In the genomic region with DNA sequence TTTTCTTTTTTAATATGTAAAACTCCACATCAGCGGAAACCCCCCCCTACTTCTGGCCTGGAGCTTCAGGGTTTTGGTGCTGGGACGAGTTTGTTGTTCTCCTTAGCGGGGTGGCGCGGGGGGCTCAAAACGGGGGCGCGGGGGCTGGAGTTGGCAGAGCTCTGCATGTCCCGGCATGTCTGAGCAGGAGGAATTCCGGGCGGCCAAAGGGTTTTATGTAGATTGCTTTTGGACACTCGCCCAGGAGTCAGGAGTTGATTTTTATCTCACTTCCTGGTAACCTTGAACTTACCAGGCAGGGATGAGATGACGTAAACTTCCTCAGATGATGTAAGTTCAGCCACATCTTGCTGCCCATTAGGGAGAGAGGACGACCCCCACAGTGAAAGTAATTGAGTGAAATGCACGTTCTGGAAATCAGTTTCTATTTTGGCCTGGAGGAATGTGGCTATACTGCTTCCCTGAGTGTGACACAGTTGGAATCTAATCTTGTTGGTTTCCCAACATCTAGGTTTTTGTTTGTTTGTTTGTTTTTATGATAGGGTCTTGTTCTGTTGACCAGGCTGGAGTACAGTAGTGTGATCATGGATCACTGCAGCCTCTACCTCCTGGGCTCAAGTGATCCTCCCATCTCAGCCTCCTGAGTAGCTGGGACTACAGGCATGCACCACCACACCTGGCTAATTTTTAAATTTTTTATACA, we compare ENCODE assay signal across 8 cellular contexts. TPM values are rescaled to one million over a fixed set of nuclear protein-coding genes. Genes with fewer than 3 reads are reported as not detected.
DNase-seq lines count a peak whose midpoint lies in the region; ATAC-seq and TF ChIP-seq lines count a peak whose summit lies in the region.

No MANE protein-coding gene starts in this region.

- TF ChIP-seq EP300 in tibial nerve (IDR thresholded peaks at IDR 0.05) = peak; percentile 72 to 78

- H3K4me3 ChIP-seq in GM23248 (no peak overlapping the region), tibial nerve (peak overlapping the region in 1 of 4 donors; percentile 22)

- no peak for ATAC-seq in GM18520 (IDR thresholded peaks at IDR 0.05; ENCODE audit: unreplicated experiment)

- H3F3A ChIP-seq in GM23248 (ENCODE audit: insufficient read depth) = 0 out of 2 replicates have a peak, but pooled peaks cover 6% of the 10 kb centered on the region

- no peaks in the 10 kb centered on the region for H3K36me3 ChIP-seq in GM23248 (ENCODE audit: low read depth)
- peaks cover 0 to 44% (median 0%) of the 10 kb centered on the region in 3 donors for H3K36me3 ChIP-seq in tibial nerve

- 16 to 18% methylated on average over 14 of the region's 15 CpGs for WGBS in GM23248 (ENCODE audit: low coverage in 1 of 2, low lambda C conversion rate in 2 of 2, missing lambda C conversion rate in 2 of 2), 2 experiments
- WGBS in tibial nerve, 2 donors = 2 to 18% methylated on average over 15 of the region's 15 CpGs

- H3K27me3 ChIP-seq in GM23248 (replicated peaks; ENCODE audit: insufficient read depth) (no peaks in the 10 kb centered on the region), tibial nerve (no peaks in the 10 kb centered on the region)

- DNase-seq in GM23248 (peak; percentile 92), NOMO-1 (lab: John Stamatoyannopoulos, UW; ENCODE audit: unreplicated experiment in 2 of 2) (peak; percentile 20 to 46), caudate nucleus (lab: John Stamatoyannopoulos, UW) (peak in 3 of 61 donors; percentile 3 to 4 (median 4)), left kidney (ENCODE audit: low read depth, low spot score) (peak; percentile 90), tibial nerve (ENCODE audit: low spot score in 2 of 2) (peak in 1 of 2 donors; percentile 75), OCI-M2 (lab: John Stamatoyannopoulos, UW; ENCODE audit: unreplicated experiment) (no peak)

- H3K9me3 ChIP-seq in GM23248 (ENCODE audit: low read depth) (no peaks in the 10 kb centered on the region), tibial nerve (no peaks in the 10 kb centered on the region)

- H3K27ac ChIP-seq in 22Rv1 (peak overlapping the region; percentile 80), GM23248 (peak overlapping the region; percentile 76), caudate nucleus (ENCODE audit: low read depth, low read length) (peak overlapping the region; percentile 74), tibial nerve (peak overlapping the region; percentile 41 to 89 (median 83))

- H3K9ac ChIP-seq in GM23248 = peak overlapping the region; percentile 59

- TF ChIP-seq CTCF in 22Rv1 (IDR thresholded peaks at IDR 0.05) (no peak), tibial nerve (IDR thresholded peaks at IDR 0.05) (no peak)

- H4K20me1 ChIP-seq in GM23248 (ENCODE audit: insufficient read depth) = no peaks in the 10 kb centered on the region

- in situ Hi-C loops in GM23248 (cut with MboI) = no loop called here

- H3K79me2 ChIP-seq in GM23248 (ENCODE audit: insufficient read depth) = no peaks in the 10 kb centered on the region

- no peak for TF ChIP-seq POLR2A in tibial nerve (IDR thresholded peaks at IDR 0.05)

- peak overlapping the region; percentile 36 for H3K4me2 ChIP-seq in GM23248 (ENCODE audit: unreplicated experiment)

- H3K9me2 ChIP-seq in GM23248 (ENCODE audit: insufficient read depth) = no peaks in the 10 kb centered on the region

- H2AFZ ChIP-seq in GM23248 = peak overlapping the region; percentile 54

- H3K4me1 ChIP-seq in GM23248 (ENCODE audit: insufficient read depth) = peaks cover 16% of the 10 kb centered on the region
- H3K4me1 ChIP-seq in tibial nerve = peaks cover 0 to 22% (median 15%) of the 10 kb centered on the region in 4 donors

RNA-seq across cellular contexts. Expression of a gene that starts 21.0 kb away (rescaled TPM):
- 27.7 and 33.3 TPM in 2 replicates for total RNA-seq in GM23248 (2014; rRNA removed; shearing (Covaris generic))
- polyA plus RNA-seq in GM23248 (2016; fragmentation: Nextera tagmentation; extraction: Ambion mirVana) = 32.7 and 36.0 TPM in 2 replicates
- 10 to 100 TPM in 2 of 4 donors, 1 to 10 TPM in 2; 4.2 to 31.0 (median 13.2) TPM for total RNA-seq in tibial nerve

RNA-seq across cellular contexts. Expression of a gene that starts 24.6 kb away (rescaled TPM):
- total RNA-seq in GM23248 (2014; rRNA removed; shearing (Covaris generic)) = 12.0 and 20.5 TPM in 2 replicates
- 9.4 and 14.5 TPM in 2 replicates for polyA plus RNA-seq in GM23248 (2016; fragmentation: Nextera tagmentation; extraction: Ambion mirVana)
- total RNA-seq in tibial nerve = 10 to 100 TPM; 15.9 to 27.9 (median 20.1) TPM

RNA-seq across cellular contexts. Expression of a gene that starts 32.4 kb away (rescaled TPM):
- total RNA-seq in GM23248 (2014; rRNA removed; shearing (Covaris generic)) = not detected in 2 replicates
- not detected in 2 replicates for polyA plus RNA-seq in GM23248 (2016; fragmentation: Nextera tagmentation; extraction: Ambion mirVana)
- total RNA-seq in tibial nerve = 10 to 100 TPM in 2 of 4 donors, 1 to 10 TPM in 2; 9.0 to 13.8 (median 9.8) TPM

RNA-seq across cellular contexts. Expression of a gene that starts 42.1 kb away (rescaled TPM):
- total RNA-seq in GM23248 (2014; rRNA removed; shearing (Covaris generic)) = 167 and 203 TPM in 2 replicates
- 200 and 208 TPM in 2 replicates for polyA plus RNA-seq in GM23248 (2016; fragmentation: Nextera tagmentation; extraction: Ambion mirVana)
- 100 to 1,000 TPM in 3 of 4 donors, 10 to 100 TPM in 1; 70.4 to 167 (median 156) TPM for total RNA-seq in tibial nerve

RNA-seq across cellular contexts. Expression of a gene that starts 54.2 kb away (rescaled TPM):
- total RNA-seq in GM23248 (2014; rRNA removed; shearing (Covaris generic)) = 156 and 169 TPM in 2 replicates
- polyA plus RNA-seq in GM23248 (2016; fragmentation: Nextera tagmentation; extraction: Ambion mirVana) = 46.5 and 46.9 TPM in 2 replicates
- total RNA-seq in tibial nerve = 100 to 1,000 TPM in 1 of 4 donors, 10 to 100 TPM in 3; 67.4 to 172 (median 84.2) TPM
